In genomic region chr10:101402711-101403110, GRCh38 we compare ENCODE assay signal across 31 cellular contexts.
"Had no signal": no experiment of that assay in that cellular context is flagged by ENCODE, and none has a peak within 500 bp of the region (broad histone marks: within the 10 kb centered on the region; RNA-seq: fewer than 3 reads in every experiment).

No MANE protein-coding gene starts in this region.

- H3K27me3 ChIP-seq: adrenal gland, body of pancreas, brain microvascular endothelial cell, breast epithelium had no signal

- H3K4me1 ChIP-seq: adrenal gland, body of pancreas, breast epithelium had no signal

- H3K36me3 ChIP-seq: adrenal gland, brain microvascular endothelial cell, breast epithelium had no signal

- H3K4me3 ChIP-seq: adrenal gland, body of pancreas, breast epithelium, coronary artery had no signal

- FAIRE-seq: astrocyte, colon, TTC549 had no signal

- DNase-seq: activated B cell treated with CpG ODN at 0.5 μM for 24 hours; activated CD4-positive, alpha-beta memory T cell treated with anti-CD3 and anti-CD28 coated beads for 36 hours; activated CD4-positive, alpha-beta T cell treated with anti-CD3 and anti-CD28 coated beads for 4 hours; activated CD4-positive, alpha-beta T cell treated with anti-CD3 and anti-CD28 coated beads, Interleukin-2, amount 10 ng/mL, durations not matched to agents 24 days and 14 days; activated CD4-positive, alpha-beta T cell treated with anti-CD3 and anti-CD28 coated beads, Interleukin-2, amount 50 U/mL, for 1 hour; activated CD4-positive, alpha-beta T cell treated with anti-CD3 and anti-CD28 coated beads, Interleukin-2, amount 50 U/mL, for 4 hours; activated CD4-positive, CD25-positive, alpha-beta regulatory T cell treated with anti-CD3 and anti-CD28 coated beads, Interleukin-2, amount 50 U/mL, for 72 hours; activated CD8-positive, alpha-beta memory T cell treated with anti-CD3 and anti-CD28 coated beads, Interleukin-2, amount 50 U/mL, for 4 hours; activated CD8-positive, alpha-beta T cell treated with anti-CD3 and anti-CD28 coated beads for 36 hours; activated effector memory CD4-positive, alpha-beta T cell treated with anti-CD3 and anti-CD28 coated beads, Interleukin-2, amount 50 U/mL, for 16 hours; activated gamma-delta T cell treated with Interleukin-2 at 50 U/mL for 16 hours; activated naive CD4-positive, alpha-beta T cell; activated naive CD4-positive, alpha-beta T cell treated with anti-CD3 and anti-CD28 coated beads for 36 hours; activated naive CD4-positive, alpha-beta T cell treated with anti-CD3 and anti-CD28 coated beads, Interleukin-2, amount 50 U/mL, for 16 hours; activated naive CD8-positive, alpha-beta T cell treated with anti-CD3 and anti-CD28 coated beads for 36 hours; activated T-cell treated with anti-CD3 and anti-CD28 coated beads, Interleukin-2, amount 50 U/mL, for 24 hours; activated T-cell treated with anti-CD3 and anti-CD28 coated beads, Interleukin-2, amount 50 U/mL, for 48 hours; adrenal gland; amniotic stem cell; aorta; body of pancreas; brain microvascular endothelial cell; central memory CD4-positive, alpha-beta T cell; T-helper 2 cell; T-helper 9 cell had no signal

- H3K9me3 ChIP-seq: adrenal gland, body of pancreas, breast epithelium had no signal

- ATAC-seq: activated CD8-positive, alpha-beta T cell treated with anti-CD3 and anti-CD28 coated beads for 36 hours; activated naive CD4-positive, alpha-beta T cell treated with anti-CD3 and anti-CD28 coated beads, Interleukin-2, amount 50 U/mL, for 72 hours; body of pancreas had no signal
